ENCODE assay signal across 1 cellular context in genomic region chr5:36720688-36721087, GRCh38.
TF ChIP-seq lines count a peak whose summit lies in the region.

No MANE protein-coding gene starts in this region.

TF ChIP-seq in HEK293, 187 proteins besides CTCF, POLR2A, EP300 and RAD21 (continued from another document):
- TF ChIP-seq, protein P1, sequence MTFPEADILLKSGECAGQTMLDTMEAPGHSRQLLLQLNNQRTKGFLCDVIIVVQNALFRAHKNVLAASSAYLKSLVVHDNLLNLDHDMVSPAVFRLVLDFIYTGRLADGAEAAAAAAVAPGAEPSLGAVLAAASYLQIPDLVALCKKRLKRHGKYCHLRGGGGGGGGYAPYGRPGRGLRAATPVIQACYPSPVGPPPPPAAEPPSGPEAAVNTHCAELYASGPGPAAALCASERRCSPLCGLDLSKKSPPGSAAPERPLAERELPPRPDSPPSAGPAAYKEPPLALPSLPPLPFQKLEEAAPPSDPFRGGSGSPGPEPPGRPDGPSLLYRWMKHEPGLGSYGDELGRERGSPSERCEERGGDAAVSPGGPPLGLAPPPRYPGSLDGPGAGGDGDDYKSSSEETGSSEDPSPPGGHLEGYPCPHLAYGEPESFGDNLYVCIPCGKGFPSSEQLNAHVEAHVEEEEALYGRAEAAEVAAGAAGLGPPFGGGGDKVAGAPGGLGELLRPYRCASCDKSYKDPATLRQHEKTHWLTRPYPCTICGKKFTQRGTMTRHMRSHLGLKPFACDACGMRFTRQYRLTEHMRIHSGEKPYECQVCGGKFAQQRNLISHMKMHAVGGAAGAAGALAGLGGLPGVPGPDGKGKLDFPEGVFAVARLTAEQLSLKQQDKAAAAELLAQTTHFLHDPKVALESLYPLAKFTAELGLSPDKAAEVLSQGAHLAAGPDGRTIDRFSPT (tag by site-specific recombination; IDR thresholded peaks at IDR 0.05): no peak
- peak; percentile 93 for TF ChIP-seq ZNF664 (tag by site-specific recombination; IDR thresholded peaks at IDR 0.05)
